Comparison of ENCODE assay signal across 13 cellular contexts in genomic region chr1:25017436-25018109, GRCh38.
DNase-seq lines count a peak whose midpoint lies in the region; ATAC-seq and TF ChIP-seq lines count a peak whose summit lies in the region.
"Had no signal": no experiment of that assay in that cellular context is flagged by ENCODE, and none has a peak within 500 bp of the region (broad histone marks: within the 10 kb centered on the region; RNA-seq: fewer than 3 reads in every experiment).

No MANE protein-coding gene starts in this region.

- no peaks in the 10 kb centered on the region for H3K27me3 Mint-ChIP-seq in activated CD8-positive, alpha-beta T cell treated with anti-CD3 and anti-CD28 coated beads, Interleukin-2, amount 10 ng/mL, durations not matched to agents 7 days and 5 days (ENCODE audit: low read depth)

- POLR2A ChIA-PET in AG04449 (lab: Yijun Ruan, JAX), result no interaction called here
- POLR2A ChIA-PET in activated CD8-positive, alpha-beta T cell treated with anti-CD3 and anti-CD28 coated beads, Interleukin-2, amount 10 ng/mL, durations not matched to agents 7 days and 5 days (lab: Charles Lee), result interaction anchor here (1.2 kb wide), 1 partner anchor 53 kb away, joined by 5 read pairs; no protein-coding TSS in a partner anchor

- H3K27me3 ChIP-seq in hepatocyte, result no peaks in the 10 kb centered on the region
- H3K27me3 ChIP-seq in upper lobe of left lung, result no peaks in the 10 kb centered on the region

- H3K27ac Mint-ChIP-seq in activated CD8-positive, alpha-beta T cell treated with anti-CD3 and anti-CD28 coated beads, Interleukin-2, amount 10 ng/mL, durations not matched to agents 7 days and 5 days, result peak overlapping the region; percentile 75

- TF ChIP-seq CTCF in AG04449 (IDR thresholded peaks at IDR 0.05; ENCODE audit: insufficient read depth, low read length, missing control alignments) (no peak), hepatocyte (IDR thresholded peaks at IDR 0.05; ENCODE audit: poor library complexity) (no peak), upper lobe of left lung (IDR thresholded peaks at IDR 0.05) (no peak)

- CTCF ChIA-PET in AG04449 (lab: Yijun Ruan, JAX), result interaction anchor here (2.0 kb wide), 1 partner anchor 20 kb away, joined by 13 read pairs; no protein-coding TSS in a partner anchor
- CTCF ChIA-PET in activated CD8-positive, alpha-beta T cell treated with anti-CD3 and anti-CD28 coated beads, Interleukin-2, amount 10 ng/mL, durations not matched to agents 7 days and 5 days (lab: Charles Lee), result interaction anchor here (1.2 to 1.9 kb wide), 3 partner anchors 14 to 19 kb away, joined by 3 to 9 read pairs (median 4); no protein-coding TSS in a partner anchor

- no peaks in the 10 kb centered on the region for H4K20me1 ChIP-seq in hepatocyte (ENCODE audit: insufficient read depth, poor library complexity, severe bottlenecking)

- ATAC-seq in activated CD8-positive, alpha-beta T cell treated with anti-CD3 and anti-CD28 coated beads, Interleukin-2, amount 10 ng/mL, durations not matched to agents 7 days and 5 days, result no peak
- ATAC-seq in GM19455 (IDR thresholded peaks at IDR 0.05; ENCODE audit: unreplicated experiment), result no peak
- no peak for ATAC-seq in upper lobe of left lung (ENCODE audit: low FRiP score in 2 of 2)
- ATAC-seq: esophagus mucosa, left colon had no signal

- H3K36me3 ChIP-seq in hepatocyte (replicated peaks; ENCODE audit: insufficient read depth, low read depth) (no peaks in the 10 kb centered on the region), upper lobe of left lung (no peaks in the 10 kb centered on the region)
- H3K36me3 ChIP-seq: prostate gland had no signal

- DNase-seq in AG04449 (ENCODE audit: low read depth, low spot score) (peak; percentile 16), H4 (ENCODE audit: low spot score) (peak; percentile 34), hepatocyte (ENCODE audit: low spot score) (no peak), HPDE6-E6E7 (ENCODE audit: extremely low spot score) (no peak), upper lobe of left lung (no peak)
- DNase-seq in activated CD8-positive, alpha-beta T cell treated with anti-CD3 and anti-CD28 coated beads, Interleukin-2, amount 10 ng/mL, durations not matched to agents 7 days and 5 days, result no peak
- DNase-seq in activated CD4-positive, CD25-positive, alpha-beta regulatory T cell treated with anti-CD3 and anti-CD28 coated beads, Interleukin-2, amount 50 U/mL, for 72 hours, result no peak
- DNase-seq: aorta, left colon, MM.1S had no signal

- H3K4me1 ChIP-seq in hepatocyte (ENCODE audit: insufficient read depth) (no peaks in the 10 kb centered on the region), upper lobe of left lung (peaks cover 5 to 21% (median 9%) of the 10 kb centered on the region in 4 donors)
- H3K4me1 ChIP-seq: prostate gland had no signal

- H3K9me2 ChIP-seq in hepatocyte (replicated peaks; ENCODE audit: insufficient read depth), result no peaks in the 10 kb centered on the region

- no peak for TF ChIP-seq EP300 in upper lobe of left lung (IDR thresholded peaks at IDR 0.05)

- H3K9me3 ChIP-seq in hepatocyte (ENCODE audit: low read depth) (no peaks in the 10 kb centered on the region), upper lobe of left lung (no peaks in the 10 kb centered on the region)
- H3K9me3 ChIP-seq: prostate gland had no signal

- no peak overlapping the region for H3K4me3 Mint-ChIP-seq in activated CD8-positive, alpha-beta T cell treated with anti-CD3 and anti-CD28 coated beads, Interleukin-2, amount 10 ng/mL, durations not matched to agents 7 days and 5 days

- no peaks in the 10 kb centered on the region for H3K9me3 Mint-ChIP-seq in activated CD8-positive, alpha-beta T cell treated with anti-CD3 and anti-CD28 coated beads, Interleukin-2, amount 10 ng/mL, durations not matched to agents 7 days and 5 days (ENCODE audit: insufficient read depth)

- H3K79me2 ChIP-seq in hepatocyte, result no peaks in the 10 kb centered on the region

- WGBS in hepatocyte (ENCODE audit: low lambda C conversion rate, missing lambda C conversion rate), result 79% methylated on average over 11 of the region's 11 CpGs
- 63 to 73% methylated on average over 9 to 11 of the region's 11 CpGs for WGBS in upper lobe of left lung, 2 donors

- peaks cover 79% of the 10 kb centered on the region for H3K4me1 Mint-ChIP-seq in activated CD8-positive, alpha-beta T cell treated with anti-CD3 and anti-CD28 coated beads, Interleukin-2, amount 10 ng/mL, durations not matched to agents 7 days and 5 days (ENCODE audit: low read depth)

- H3K27ac ChIP-seq in hepatocyte (peak overlapping the region; percentile 37), upper lobe of left lung (peak overlapping the region in 1 of 4 donors; percentile 3)
- H3K27ac ChIP-seq: prostate gland had no signal

- H2AFZ ChIP-seq in hepatocyte, result no peak overlapping the region

- no peak overlapping the region for H3K4me2 ChIP-seq in hepatocyte

- TF ChIP-seq POLR2A in upper lobe of left lung (IDR thresholded peaks at IDR 0.05), result no peak

- H3K4me3 ChIP-seq in AG04449 (ENCODE audit: low read depth, low read length) (no peak overlapping the region), hepatocyte (no peak overlapping the region), upper lobe of left lung (no peak overlapping the region)
- H3K4me3 ChIP-seq: prostate gland had no signal

- H3K36me3 Mint-ChIP-seq in activated CD8-positive, alpha-beta T cell treated with anti-CD3 and anti-CD28 coated beads, Interleukin-2, amount 10 ng/mL, durations not matched to agents 7 days and 5 days (ENCODE audit: low read depth), result peaks cover 2% of the 10 kb centered on the region

Comparison
In these comparisons a context has a peak if more than half of its experiments do, and no peak if none do; other contexts are left out.
1. DNase-seq: peak in AG04449 (single experiment) and H4 (single experiment); none in activated CD8-positive, alpha-beta T cell treated with anti-CD3 and anti-CD28 coated beads, Interleukin-2, amount 10 ng/mL, durations not matched to agents 7 days and 5 days (single experiment), hepatocyte (single experiment), HPDE6-E6E7 (single experiment), activated CD4-positive, CD25-positive, alpha-beta regulatory T cell treated with anti-CD3 and anti-CD28 coated beads, Interleukin-2, amount 50 U/mL, for 72 hours (single experiment) and upper lobe of left lung (0 of 2).